In the genomic region with DNA sequence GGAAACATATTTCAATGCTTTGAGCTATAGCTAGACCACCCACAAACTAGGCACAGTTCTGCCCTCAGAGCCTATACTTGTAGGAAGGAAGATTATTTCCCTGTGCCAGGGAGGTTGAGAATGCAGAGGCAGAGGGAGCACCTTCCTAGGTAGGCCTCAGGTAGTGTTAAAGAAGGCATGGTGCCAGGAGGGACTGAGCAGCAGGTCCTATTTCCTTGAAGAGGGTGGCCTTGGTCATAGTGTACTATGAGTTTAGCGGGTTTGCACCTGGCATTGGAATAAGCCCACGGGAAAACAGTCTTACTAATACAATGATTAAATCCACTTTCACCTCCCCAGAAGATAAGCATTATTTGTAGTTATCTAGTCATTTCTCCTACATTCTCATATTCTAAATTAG, we compare ENCODE assay signal across 24 cellular contexts.
"Had no signal": no experiment of that assay in that cellular context is flagged by ENCODE, and none has a peak within 500 bp of the region (broad histone marks: within the 10 kb centered on the region; RNA-seq: fewer than 3 reads in every experiment).

No MANE protein-coding gene starts in this region.

- H3K27ac ChIP-seq: epithelial cell of prostate, esophagus muscularis mucosa, gastrocnemius medialis, heart right ventricle, neural progenitor cell, ovary, stomach, thoracic aorta had no signal

- H3K4me3 Mint-ChIP-seq: dendritic cell treated with granulocyte-macrophage colony-stimulating factor and Interleukin-4, amounts not matched to agents 40 ng/mL and 50 ng/mL, for 4 days; effector memory CD8-positive, alpha-beta T cell; natural killer cell; neural progenitor cell; type B pancreatic cell had no signal

- H2AFZ ChIP-seq: neural progenitor cell had no signal

- H3K4me2 ChIP-seq: neural progenitor cell had no signal

- FAIRE-seq: islet of Langerhans, small intestine, urothelium cell line had no signal

- H3K36me3 ChIP-seq: esophagus muscularis mucosa, gastrocnemius medialis, heart right ventricle, neural progenitor cell, ovary, stomach, thoracic aorta had no signal

- DNase-seq: effector memory CD8-positive, alpha-beta T cell; gastrocnemius medialis; heart right ventricle; hypothalamus; mammary epithelial cell; mucosa of descending colon; natural killer cell; nucleus accumbens; ovary; right cardiac atrium; small intestine; stimulated activated CD4-positive, alpha-beta T cell treated with anti-CD3 and anti-CD28 coated beads, Interleukin-12 subunit alpha, Interleukin-12 subunit beta, amount 100 ng/mL, for 4 hours; stimulated activated naive CD4-positive, alpha-beta T cell; stomach; substantia nigra had no signal

- H3K4me1 ChIP-seq: gastrocnemius medialis, neural progenitor cell, stomach had no signal

- H3K4me1 Mint-ChIP-seq: neural progenitor cell had no signal

- H3K9me3 ChIP-seq: esophagus muscularis mucosa, gastrocnemius medialis, mucosa of descending colon, ovary, thoracic aorta had no signal

- H3K9ac ChIP-seq: neural progenitor cell had no signal

- H3K27me3 Mint-ChIP-seq: dendritic cell treated with granulocyte-macrophage colony-stimulating factor and Interleukin-4, amounts not matched to agents 40 ng/mL and 50 ng/mL, for 4 days; effector memory CD8-positive, alpha-beta T cell; progenitor cell of endocrine pancreas; type B pancreatic cell had no signal

- H3K4me3 ChIP-seq: esophagus muscularis mucosa, gastrocnemius medialis, heart right ventricle, mucosa of descending colon, neural progenitor cell, ovary, stomach, thoracic aorta had no signal

- H3K27ac Mint-ChIP-seq: dendritic cell treated with granulocyte-macrophage colony-stimulating factor and Interleukin-4, amounts not matched to agents 40 ng/mL and 50 ng/mL, for 4 days; effector memory CD8-positive, alpha-beta T cell; natural killer cell; neural progenitor cell; progenitor cell of endocrine pancreas; type B pancreatic cell had no signal

- H3K27me3 ChIP-seq: esophagus muscularis mucosa, gastrocnemius medialis, heart right ventricle, neural progenitor cell, ovary, stomach had no signal
